In the genomic region with DNA sequence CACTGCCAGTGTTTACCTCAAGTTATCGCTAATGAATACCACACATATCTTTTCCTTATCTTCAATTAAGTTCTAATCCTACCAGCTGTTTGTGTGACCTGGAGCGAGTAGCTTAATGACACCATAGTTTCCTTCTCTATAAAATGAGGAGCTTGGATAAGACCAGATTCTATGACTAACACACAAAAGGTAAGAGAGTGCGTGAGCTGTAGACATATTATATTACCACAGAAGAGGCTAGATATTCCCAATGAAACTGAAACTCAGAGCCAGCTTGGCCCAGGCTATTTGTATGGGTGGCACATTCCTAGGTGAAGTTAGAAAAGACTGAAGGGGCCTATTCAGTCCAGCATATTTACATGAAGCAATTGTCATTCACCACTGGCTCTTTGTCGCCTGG, we compare ENCODE assay signal across 16 cellular contexts. TPM values are rescaled to one million over a fixed set of nuclear protein-coding genes. Genes with fewer than 3 reads are reported as not detected.
A peak's percentile ranks its signal among the peaks of the same experiment; 100 is the strongest.
DNase-seq lines count a peak whose midpoint lies in the region; ATAC-seq and TF ChIP-seq lines count a peak whose summit lies in the region.
"Had no signal": no experiment of that assay in that cellular context is flagged by ENCODE, and none has a peak within 500 bp of the region (broad histone marks: within the 10 kb centered on the region; RNA-seq: fewer than 3 reads in every experiment).

No MANE protein-coding gene starts in this region.

- H3K9ac ChIP-seq in mesenchymal stem cell (ENCODE audit: low read length), result peak overlapping the region; percentile 67
- H3K9ac ChIP-seq: KMS-11 had no signal

- no peak overlapping the region for H3K14ac ChIP-seq in mesenchymal stem cell (ENCODE audit: low read length in 2 of 2)

- no peak for TF ChIP-seq CTCF in vagina (IDR thresholded peaks at IDR 0.05)

- H3K27me3 ChIP-seq in mesenchymal stem cell (ENCODE audit: control insufficient read depth in 1 of 2, insufficient read depth in 1 of 2, low read length in 2 of 2) (no peaks in the 10 kb centered on the region), vagina (no peaks in the 10 kb centered on the region)

- H3K36me3 ChIP-seq in mesenchymal stem cell (ENCODE audit: control insufficient read depth in 1 of 2, insufficient read depth in 2 of 2, low read depth in 1 of 2, low read length in 2 of 2) (no peaks in the 10 kb centered on the region), vagina (no peaks in the 10 kb centered on the region)

- intact Hi-C loops in vagina (cut with DNase I), result no loop called here

- no peak for ATAC-seq in HG03025 (IDR thresholded peaks at IDR 0.05; ENCODE audit: low FRiP score, unreplicated experiment)
- ATAC-seq in GM21447 (IDR thresholded peaks at IDR 0.05; ENCODE audit: unreplicated experiment), result no peak
- ATAC-seq: A549 had no signal

- H4K8ac ChIP-seq in mesenchymal stem cell (ENCODE audit: low read length), result no peak overlapping the region

- no peak overlapping the region for H2AFZ ChIP-seq in mesenchymal stem cell (ENCODE audit: low read depth, low read length)

- no peaks in the 10 kb centered on the region for H3K9me3 ChIP-seq in mesenchymal stem cell (ENCODE audit: control insufficient read depth, low read length)
- H3K9me3 ChIP-seq in vagina, result no peaks in the 10 kb centered on the region
- H3K9me3 ChIP-seq: A549 had no signal

- H3K4me1 ChIP-seq in mesenchymal stem cell (ENCODE audit: control insufficient read depth, insufficient read depth, low read depth, low read length) (no peaks in the 10 kb centered on the region), vagina (no peaks in the 10 kb centered on the region)
- H3K4me1 ChIP-seq: A549 had no signal

- no peak overlapping the region for H2BK5ac ChIP-seq in mesenchymal stem cell (ENCODE audit: low read depth, low read length, poor library complexity, severe bottlenecking)

- no peak for TF ChIP-seq POLR2A in vagina (IDR thresholded peaks at IDR 0.05)

- peak overlapping the region in 1 of 2 experiments; percentile 55 for H3K4me3 ChIP-seq in mesenchymal stem cell (ENCODE audit: insufficient read depth in 1 of 2, low read depth in 1 of 2, low read length in 2 of 2)
- no peak overlapping the region for H3K4me3 ChIP-seq in vagina
- H3K4me3 ChIP-seq: A549 had no signal

- no peaks in the 10 kb centered on the region for H3K79me1 ChIP-seq in mesenchymal stem cell (replicated peaks; ENCODE audit: low read length, poor library complexity, severe bottlenecking)

- no peak overlapping the region for H3K4me2 ChIP-seq in mesenchymal stem cell (ENCODE audit: low read length, poor library complexity, severe bottlenecking)
- H3K4me2 ChIP-seq: A549, KMS-11 had no signal

- no peak overlapping the region for H4K91ac ChIP-seq in mesenchymal stem cell (ENCODE audit: low read length)

- DNase-seq in NCI-H82 (lab: John Stamatoyannopoulos, UW) (peak; percentile 41), NCI-H82 treated with DMSO at 0.1 percent for 48 hours (lab: John Stamatoyannopoulos, UW; ENCODE audit: unreplicated experiment) (no peak), mesenchymal stem cell (no peak), vagina (ENCODE audit: extremely low spot score in 2 of 2) (no peak), HK-2 (ENCODE audit: unreplicated experiment) (no peak)
- DNase-seq: left cardiac atrium; NCI-H2081 treated with DMSO at 0.1 percent for 48 hours; nucleus accumbens; RPMI8226; stimulated activated CD4-positive, alpha-beta T cell treated with anti-CD3 and anti-CD28 coated beads, Interleukin-4, amount 100 ng/mL, for 4 hours had no signal

- H3K23ac ChIP-seq in mesenchymal stem cell (ENCODE audit: low read length in 2 of 2), result no peak overlapping the region

- no peak overlapping the region for H2BK120ac ChIP-seq in mesenchymal stem cell (ENCODE audit: low read depth, low read length)

- peak overlapping the region; percentile 41 for H3K27ac ChIP-seq in cingulate gyrus (ENCODE audit: low read depth, low read length)
- no peak overlapping the region for H3K27ac ChIP-seq in mesenchymal stem cell (ENCODE audit: low read length, poor library complexity, severe bottlenecking)
- H3K27ac ChIP-seq in vagina, result peak overlapping the region; percentile 39
- H3K27ac ChIP-seq: A549, KMS-11 had no signal

- no peak overlapping the region for H2BK12ac ChIP-seq in mesenchymal stem cell (ENCODE audit: low read length in 2 of 2)

- no peak overlapping the region for H2BK15ac ChIP-seq in mesenchymal stem cell (ENCODE audit: low read depth, poor library complexity, severe bottlenecking)

- no peak overlapping the region for H3K18ac ChIP-seq in mesenchymal stem cell (ENCODE audit: low read depth in 1 of 2, low read length in 2 of 2)

- H3K4ac ChIP-seq in mesenchymal stem cell (ENCODE audit: low read depth in 1 of 2, low read length in 2 of 2), result no peak overlapping the region

- H2AK5ac ChIP-seq in mesenchymal stem cell (ENCODE audit: low read length, severe bottlenecking), result no peak overlapping the region

- WGBS in mesenchymal stem cell, result no CpG with 5 or more reads among the region's 4 CpGs

RNA-seq across cellular contexts. Expression of gene ASB5, which starts 30.2 kb away (rescaled TPM):
- 0.03 TPM for polyA plus RNA-seq in mesenchymal stem cell (2013, experiment 1 of 2)
- polyA plus RNA-seq in mesenchymal stem cell (2013, experiment 2 of 2), result 0.01 TPM
- 5.9 TPM for total RNA-seq in vagina
- total RNA-seq: epithelial cell of proximal tubule had no signal
- polyA plus RNA-seq: A549 had no signal

RNA-seq across cellular contexts. Expression of gene SPATA4, which starts 43.4 kb away (rescaled TPM):
- 0.04 TPM for polyA plus RNA-seq in mesenchymal stem cell (2013, experiment 1 of 2)
- polyA plus RNA-seq in mesenchymal stem cell (2013, experiment 2 of 2), result 0.08 TPM
- not detected for total RNA-seq in vagina
- total RNA-seq: epithelial cell of proximal tubule had no signal
